1 cellular context compared by ENCODE assay signal in genomic region chr5:57441557-57441956, GRCh38.
A peak's percentile ranks its signal among the peaks of the same experiment; 100 is the strongest.
TF ChIP-seq lines count a peak whose summit lies in the region.

No MANE protein-coding gene starts in this region.

TF ChIP-seq in SK-N-SH, 30 proteins besides CTCF, POLR2A, EP300 and RAD21 (continued from another document):
- no peak for TF ChIP-seq IRF3 (IDR thresholded peaks at IDR 0.05; ENCODE audit: low read depth, low read length)
- peak; percentile 94 for TF ChIP-seq USF1 (IDR thresholded peaks at IDR 0.05; ENCODE audit: borderline replicate concordance, low read depth)
- TF ChIP-seq EZH2phosphoT487 (IDR thresholded peaks at IDR 0.05; ENCODE audit: borderline replicate concordance, low read depth), result no peak
- TF ChIP-seq PBX3 (IDR thresholded peaks at IDR 0.05), result peak; percentile 88
- peak; percentile 58; the same call in 1 of the 2 replicates for TF ChIP-seq ZBTB33 (IDR thresholded peaks at IDR 0.05; ENCODE audit: borderline replicate concordance, low read depth)
- no peak for TF ChIP-seq NRF1 (IDR thresholded peaks at IDR 0.05; ENCODE audit: low read depth, low read length)
- TF ChIP-seq RCOR1 (IDR thresholded peaks at IDR 0.05; ENCODE audit: low read length), result 0 out of 2 replicates have a peak, but pooled peaks have one; percentile 32
- TF ChIP-seq NFIC (IDR thresholded peaks at IDR 0.05; ENCODE audit: borderline replicate concordance), result peak; percentile 81
- TF ChIP-seq TAF1 (IDR thresholded peaks at IDR 0.05; ENCODE audit: borderline replicate concordance, low read depth, low read length), result 0 out of 2 replicates have a peak, but pooled peaks have one; percentile 28
- TF ChIP-seq ELF1 (IDR thresholded peaks at IDR 0.05), result no peak
- no peak for TF ChIP-seq GATA2 (CRISPR knock-in tag; IDR thresholded peaks at IDR 0.05)
- peak; percentile 100 for TF ChIP-seq TCF12 (IDR thresholded peaks at IDR 0.05)
- peak; percentile 82 for TF ChIP-seq TEAD4 (IDR thresholded peaks at IDR 0.05; ENCODE audit: borderline replicate concordance, insufficient read depth)
- TF ChIP-seq POLR2AphosphoS5 (IDR thresholded peaks at IDR 0.05; ENCODE audit: low read depth, low read length), result peak; percentile 84; the same call in 1 of the 2 replicates
- peak; percentile 71; the same call in 1 of the 2 replicates for TF ChIP-seq REST (IDR thresholded peaks at IDR 0.05; ENCODE audit: low read depth, low read length)
- no peak for TF ChIP-seq MXI1 (IDR thresholded peaks at IDR 0.05; ENCODE audit: low read depth, low read length)
- TF ChIP-seq CHD2 (IDR thresholded peaks at IDR 0.05; ENCODE audit: low read length, partially characterized antibody), result no peak
- TF ChIP-seq JUND (IDR thresholded peaks at IDR 0.05), result peak; percentile 97
- no peak for TF ChIP-seq RFX5 (IDR thresholded peaks at IDR 0.05; ENCODE audit: low read length)
